In genomic region chr11:118610220-118610772, GRCh38 we compare ENCODE assay signal across 8 cellular contexts. TPM values are rescaled to one million over a fixed set of nuclear protein-coding genes. Genes with fewer than 3 reads are reported as not detected.
DNase-seq lines count a peak whose midpoint lies in the region; ATAC-seq and TF ChIP-seq lines count a peak whose summit lies in the region.

No MANE protein-coding gene starts in this region.

- no TSS peak for BruUV-seq in mammary epithelial cell (replicated peaks; lab: Mats Ljungman, UMichigan)

- TF ChIP-seq CTCF in mammary epithelial cell (conservative IDR thresholded peaks at IDR 0.05 in 1 of 2, IDR thresholded peaks at IDR 0.05 in 1 of 2; ENCODE audit: extremely low read depth in 1 of 2, insufficient read depth in 1 of 2, low read depth in 1 of 2, low read length in 2 of 2) (no peak), lung (IDR thresholded peaks at IDR 0.05; ENCODE audit: control extremely low read depth, extremely low read depth) (no peak), thyroid gland (IDR thresholded peaks at IDR 0.05) (no peak)

- no peaks in the 10 kb centered on the region for H4K20me1 ChIP-seq in mammary epithelial cell (ENCODE audit: insufficient read depth, low read length)

- dilution Hi-C loops in mammary epithelial cell (cut with HindIII; ENCODE audit: low sequenced_read_pairs): no loop called here

- WGBS in mammary epithelial cell (ENCODE audit: low coverage, missing lambda C conversion rate): 52% methylated on average over 9 of the region's 42 CpGs
- WGBS in lung, 2 donors: 8 to 27% methylated on average over 35 to 42 of the region's 42 CpGs
- WGBS in thyroid gland, 2 donors: 46 to 53% methylated on average over 15 to 24 of the region's 42 CpGs

- H3K27ac ChIP-seq in mammary epithelial cell (ENCODE audit: insufficient read depth, low read depth, low read length) (no peak overlapping the region), lung (ENCODE audit: low read depth in 1 of 2, low read length in 1 of 2) (peak overlapping the region; percentile 91 to 93), thyroid gland (peak overlapping the region; percentile 61 to 94 (median 87))

- ATAC-seq in lung (ENCODE audit: insufficient read depth, low FRiP score) (no peak), HG02759 (IDR thresholded peaks at IDR 0.05; ENCODE audit: unreplicated experiment) (no peak)

- peaks cover 25% of the 10 kb centered on the region for H3K4me1 ChIP-seq in mammary epithelial cell (ENCODE audit: insufficient read depth, low read length)
- H3K4me1 ChIP-seq in lung (ENCODE audit: control insufficient read depth in 2 of 2, insufficient read depth in 2 of 2, low read length in 2 of 2): peaks cover 0 to 31% of the 10 kb centered on the region in 2 donors
- H3K4me1 ChIP-seq in thyroid gland: peaks cover 21 to 61% of the 10 kb centered on the region in 2 donors

- H3K4me3 ChIP-seq in mammary epithelial cell (replicated peaks in 1 of 3; ENCODE audit: insufficient read depth in 1 of 3, low read depth in 2 of 3, low read length in 3 of 3) (no peak overlapping the region), lung (peak overlapping the region; percentile 39), thyroid gland (replicated peaks in 1 of 3) (peak overlapping the region in 1 of 3 donors; percentile 42)

- CTCF ChIA-PET in mammary epithelial cell (lab: Charles Lee; ENCODE audit: low non-redundant PET): no interaction called here

- no peak for TF ChIP-seq POLR2A in thyroid gland (IDR thresholded peaks at IDR 0.05)

- in situ Hi-C loops in mammary epithelial cell (cut with MboI; ENCODE audit: low sequenced_read_pairs in 2 of 2): no loop called here

- DNase-seq in activated CD8-positive, alpha-beta memory T cell treated with anti-CD3 and anti-CD28 coated beads, Interleukin-2, amount 50 U/mL, for 48 hours: peak; percentile 68
- DNase-seq in activated CD8-positive, alpha-beta memory T cell treated with anti-CD3 and anti-CD28 coated beads for 24 hours: no peak
- no peak for DNase-seq in mammary epithelial cell
- DNase-seq in lung (ENCODE audit: low spot score): no peak
- DNase-seq in thyroid gland: no peak
- no peak for DNase-seq in NCI-H524 (lab: John Stamatoyannopoulos, UW)
- no peak for DNase-seq in NCI-H1092 (lab: John Stamatoyannopoulos, UW)

- H3K36me3 ChIP-seq in mammary epithelial cell (ENCODE audit: insufficient read depth, low read length): no peaks in the 10 kb centered on the region
- peaks cover 5 to 10% of the 10 kb centered on the region in 2 donors for H3K36me3 ChIP-seq in lung (ENCODE audit: control insufficient read depth in 2 of 2, insufficient read depth in 2 of 2, low read length in 2 of 2)
- H3K36me3 ChIP-seq in thyroid gland: no peaks in the 10 kb centered on the region

- peak overlapping the region; percentile 57 for H3K4me2 ChIP-seq in mammary epithelial cell (ENCODE audit: insufficient read depth, low read depth, low read length)

- intact Hi-C loops in mammary epithelial cell (cut with micrococcal nuclease): no loop called here
- intact Hi-C loops in thyroid gland (cut with DNase I): no loop called here

- H3K27me3 ChIP-seq in mammary epithelial cell (ENCODE audit: insufficient read depth, low read length) (no peaks in the 10 kb centered on the region), lung (ENCODE audit: control insufficient read depth, insufficient read depth) (no peaks in the 10 kb centered on the region), thyroid gland (no peaks in the 10 kb centered on the region)

- no peak overlapping the region for H3K9ac ChIP-seq in mammary epithelial cell (ENCODE audit: insufficient read depth, low read length)

- H3K9me3 ChIP-seq in mammary epithelial cell (replicated peaks; ENCODE audit: insufficient read depth, low read length) (no peaks in the 10 kb centered on the region), lung (ENCODE audit: control insufficient read depth in 2 of 2, insufficient read depth in 1 of 2, low read length in 1 of 2) (no peaks in the 10 kb centered on the region), thyroid gland (no peaks in the 10 kb centered on the region)

- H2AFZ ChIP-seq in mammary epithelial cell (ENCODE audit: low read depth, low read length): peak overlapping the region; percentile 27

- H3K79me2 ChIP-seq in mammary epithelial cell (ENCODE audit: insufficient read depth, low read length): no peaks in the 10 kb centered on the region

RNA-seq across cellular contexts. Expression of gene PHLDB1, which starts 2.9 kb away (rescaled TPM):
- total RNA-seq in mammary epithelial cell (100 to 1,000 TPM in 1 of 2 donors, 10 to 100 TPM in 1; 62.8 to 198 TPM), lung (10 to 100 TPM; 82.8 to 90.5 TPM), thyroid gland (100 to 1,000 TPM in 3 of 4 donors, 10 to 100 TPM in 1; 73.2 to 158 (median 120) TPM)
- polyA plus RNA-seq in mammary epithelial cell (54.1 TPM), lung (10 to 100 TPM; 27.3 to 69.3 TPM)
- polyA minus RNA-seq in mammary epithelial cell: 101 TPM

RNA-seq across cellular contexts. Expression of gene ARCN1, which starts 38.1 kb away (rescaled TPM):
- total RNA-seq in mammary epithelial cell: 100 to 1,000 TPM; 115 to 155 TPM
- polyA plus RNA-seq in mammary epithelial cell: 181 TPM
- polyA minus RNA-seq in mammary epithelial cell: 114 TPM
- total RNA-seq in lung: 100 to 1,000 TPM; 114 to 123 TPM
- polyA plus RNA-seq in lung: 10 to 100 TPM; 72.4 to 97.6 TPM
- total RNA-seq in thyroid gland: 100 to 1,000 TPM; 103 to 157 (median 112) TPM

RNA-seq across cellular contexts. Expression of gene IFT46, which starts 44.6 kb away (rescaled TPM):
- 10 to 100 TPM; 21.6 to 24.3 TPM for total RNA-seq in mammary epithelial cell
- polyA plus RNA-seq in mammary epithelial cell: 27.1 TPM
- 35.2 TPM for polyA minus RNA-seq in mammary epithelial cell
- 10 to 100 TPM; 27.2 to 32.9 TPM for total RNA-seq in lung
- 10 to 100 TPM; 15.3 to 21.7 TPM for polyA plus RNA-seq in lung
- 10 to 100 TPM; 35.5 to 91.1 (median 55.5) TPM for total RNA-seq in thyroid gland
